11 cellular contexts compared by ENCODE assay signal in genomic region chr10:84172435-84173356, GRCh38. TPM values are rescaled to one million over a fixed set of nuclear protein-coding genes. Genes with fewer than 3 reads are reported as not detected.
DNase-seq lines count a peak whose midpoint lies in the region; ATAC-seq and TF ChIP-seq lines count a peak whose summit lies in the region.
"Had no signal": no experiment of that assay in that cellular context is flagged by ENCODE, and none has a peak within 500 bp of the region (broad histone marks: within the 10 kb centered on the region; RNA-seq: fewer than 3 reads in every experiment).

No MANE protein-coding gene starts in this region.

- CTCF ChIA-PET in GM10248 (lab: Yijun Ruan, JAX) = interaction anchor here (0.6 to 2.0 kb wide), 6 partner anchors 9 to 35 kb away, joined by 3 to 5 read pairs (median 3); no protein-coding TSS in a partner anchor

- peak; percentile 56 for ATAC-seq in GM19455 (IDR thresholded peaks at IDR 0.05; ENCODE audit: unreplicated experiment)
- peak; percentile 54 for ATAC-seq in HG03064 (IDR thresholded peaks at IDR 0.05; ENCODE audit: low read depth, unreplicated experiment)

- peak; percentile 23 for DNase-seq in GM10248 (ENCODE audit: extremely low spot score)
- no peak for DNase-seq in epithelial cell of prostate (ENCODE audit: low read depth, low spot score)
- DNase-seq in G401 (ENCODE audit: low spot score) = no peak
- no peak for DNase-seq in activated CD4-positive, alpha-beta T cell treated with anti-CD3 and anti-CD28 coated beads for 1 hour
- no peak for DNase-seq in NCI-H82 treated with DMSO at 0.1 percent for 48 hours (lab: John Stamatoyannopoulos, UW; ENCODE audit: unreplicated experiment)
- no peak for DNase-seq in D341Med (ENCODE audit: low spot score)
- DNase-seq: NCI-H1417, tibial artery had no signal

- peak overlapping the region; percentile 95 for H3K27ac ChIP-seq in epithelial cell of prostate
- H3K27ac ChIP-seq: tibial artery had no signal

- in situ Hi-C loops in G401 (cut with HindIII; ENCODE audit: low sequenced_read_pairs) = no loop called here

- POLR2A ChIA-PET in GM10248 (lab: Yijun Ruan, JAX) = no interaction called here

- TF ChIP-seq CTCF in GM10248 (IDR thresholded peaks at IDR 0.05; ENCODE audit: control extremely low read depth, extremely low read depth, low read depth, missing control alignments) = no peak

RNA-seq across cellular contexts. Expression of gene GPR15LG, which starts 0.9 kb away (rescaled TPM):
- not detected in 2 replicates for total RNA-seq in G401 (2014; rRNA removed; shearing (Covaris generic))
- total RNA-seq: T-helper 1 cell treated with Interleukin-12 subunit alpha and Interleukin-12 subunit beta and Interleukin-4 antibody, amounts not matched to agents 30 ng/mL and 1 ng/mL, for 36 hours had no signal

RNA-seq across cellular contexts. Expression of gene CDHR1, which starts 21.6 kb away (rescaled TPM):
- not detected in 2 replicates for total RNA-seq in G401 (2014; rRNA removed; shearing (Covaris generic))

RNA-seq across cellular contexts. Expression of gene GHITM, which starts 33.4 kb away (rescaled TPM):
- 165 and 197 TPM in 2 replicates for total RNA-seq in G401 (2014; rRNA removed; shearing (Covaris generic))

RNA-seq across cellular contexts. Expression of gene LRIT2, which starts 52.6 kb away (rescaled TPM):
- total RNA-seq in G401 (2014; rRNA removed; shearing (Covaris generic)) = not detected in 2 replicates
- total RNA-seq: T-helper 1 cell treated with Interleukin-12 subunit alpha and Interleukin-12 subunit beta and Interleukin-4 antibody, amounts not matched to agents 30 ng/mL and 1 ng/mL, for 36 hours had no signal
